Comparison of ENCODE assay signal across 10 cellular contexts in the genomic region with DNA sequence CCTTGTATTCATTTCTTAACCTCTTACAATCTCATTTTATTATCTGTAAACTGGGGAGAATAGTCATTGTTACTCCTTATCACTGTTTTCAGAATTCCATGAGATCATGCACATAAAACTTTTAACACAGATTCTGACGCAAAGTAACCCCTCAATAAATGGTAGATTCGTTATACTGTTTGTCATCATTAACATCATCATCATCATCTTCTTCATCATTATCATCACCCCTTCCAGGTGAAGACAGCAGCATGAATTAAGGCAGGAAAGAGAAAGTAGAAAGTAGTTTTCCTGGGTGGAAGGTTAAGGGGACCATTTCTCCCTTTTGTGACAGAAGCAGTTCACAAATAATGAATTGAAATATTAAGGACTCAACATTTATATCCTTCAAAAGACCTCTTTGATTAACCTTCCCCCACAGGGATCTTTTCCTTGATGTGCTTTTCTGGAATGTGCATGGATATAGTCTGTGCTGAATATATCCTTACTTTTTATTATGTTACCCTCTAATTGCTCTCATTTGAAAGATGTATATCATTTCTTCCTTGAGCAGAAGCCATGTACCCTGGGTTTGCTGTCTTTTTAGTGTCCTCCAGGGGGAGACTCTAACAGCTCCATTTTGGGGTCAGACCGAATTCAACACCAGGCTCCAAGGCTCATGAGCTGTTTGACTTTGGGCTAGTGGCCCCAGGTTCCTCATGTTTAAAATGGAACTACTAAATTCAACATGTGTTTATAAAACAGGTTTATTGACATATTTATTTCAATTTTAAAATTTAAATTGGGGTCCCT.
DNase-seq lines count a peak whose midpoint lies in the region; ATAC-seq, FAIRE-seq and TF ChIP-seq lines count a peak whose summit lies in the region.
"Had no signal": no experiment of that assay in that cellular context is flagged by ENCODE, and none has a peak within 500 bp of the region (broad histone marks: within the 10 kb centered on the region; RNA-seq: fewer than 3 reads in every experiment).

No MANE protein-coding gene starts in this region.

- no peak overlapping the region for H2AFZ ChIP-seq in IMR-90 (replicated peaks; ENCODE audit: low read length, poor library complexity)

- no peaks in the 10 kb centered on the region for H3K4me1 ChIP-seq in IMR-90 (ENCODE audit: control insufficient read depth, insufficient read depth, low read length)

- POLR2A ChIA-PET in IMR-90 (lab: Charles Lee; ENCODE audit: unreplicated experiment) (no interaction called here), WTC11 (lab: Charles Lee) (no interaction called here)

- no peak overlapping the region for H3K27ac Mint-ChIP-seq in WTC11

- peaks cover 9% of the 10 kb centered on the region; the same call in 1 of the 2 replicates for H3K9me3 Mint-ChIP-seq in WTC11

- H3K9me3 ChIP-seq in IMR-90 (ENCODE audit: control insufficient read depth, insufficient read depth, low read length) = no peaks in the 10 kb centered on the region

- no peaks in the 10 kb centered on the region for H3K27me3 Mint-ChIP-seq in WTC11 (ENCODE audit: low read depth)

- no peak overlapping the region for H3K18ac ChIP-seq in IMR-90 (ENCODE audit: low read depth, low read length)

- dilution Hi-C loops in IMR-90 (cut with HindIII; ENCODE audit: low sequenced_read_pairs, unreplicated experiment) = no loop called here

- no peak overlapping the region for H2BK5ac ChIP-seq in IMR-90 (ENCODE audit: low read depth, low read length, poor library complexity, severe bottlenecking)

- H3K4ac ChIP-seq in IMR-90 (ENCODE audit: low read depth, low read length) = no peak overlapping the region

- H3K27me3 ChIP-seq in IMR-90 (ENCODE audit: control insufficient read depth, insufficient read depth, low read length) = no peaks in the 10 kb centered on the region

- no peak overlapping the region for H4K91ac ChIP-seq in IMR-90 (ENCODE audit: insufficient read depth, low read depth, low read length)

- intact Hi-C loops in IMR-90 (cut with micrococcal nuclease) = loop anchor here (5.0 kb wide), 1 partner anchor 306 kb away; no protein-coding TSS in a partner anchor

- no peak for DNase-seq in D721Med (ENCODE audit: insufficient read length, low spot score)
- no peak for DNase-seq in IMR-90
- DNase-seq in WTC11 (ENCODE audit: low spot score) = no peak
- DNase-seq in kidney tubule cell (ENCODE audit: low spot score) = peak; percentile 6
- no peak for DNase-seq in COLO668 (lab: John Stamatoyannopoulos, UW; ENCODE audit: unreplicated experiment)
- DNase-seq in cerebellum (ENCODE audit: low spot score) = no peak
- no peak for DNase-seq in NCI-H2081 (lab: John Stamatoyannopoulos, UW)
- DNase-seq: NCI-H345; stimulated activated CD4-positive, alpha-beta T cell treated with anti-CD3 and anti-CD28 coated beads, Interleukin-12 subunit alpha, Interleukin-12 subunit beta, amount 100 ng/mL, for 4 hours had no signal

- H4K8ac ChIP-seq in IMR-90 (ENCODE audit: low read depth in 2 of 2, low read length in 2 of 2) = no peak overlapping the region

- H3K23ac ChIP-seq in IMR-90 (ENCODE audit: low read depth, low read length) = no peak overlapping the region

- no peak overlapping the region for H3K14ac ChIP-seq in IMR-90 (replicated peaks; ENCODE audit: low read depth, low read length)

- H3K4me3 Mint-ChIP-seq in WTC11 = no peak overlapping the region

- no peak overlapping the region for H3K4me2 ChIP-seq in IMR-90 (ENCODE audit: low read depth, low read length)

- no peak overlapping the region for H2AK5ac ChIP-seq in IMR-90 (ENCODE audit: low read depth, low read length)

- no peak overlapping the region for H3K56ac ChIP-seq in IMR-90 (ENCODE audit: extremely low read depth, insufficient read depth, low read length)

- H3K36me3 ChIP-seq in IMR-90 (ENCODE audit: control insufficient read depth, insufficient read depth, low read length) = no peaks in the 10 kb centered on the region

- H2AK9ac ChIP-seq in IMR-90 (replicated peaks; ENCODE audit: low read depth, low read length, poor library complexity) = no peak overlapping the region

- no peaks in the 10 kb centered on the region for H3K4me1 Mint-ChIP-seq in WTC11

- H3K4me3 ChIP-seq in IMR-90 (ENCODE audit: insufficient read depth, low read depth, low read length) = no peak overlapping the region

- H2BK120ac ChIP-seq in IMR-90 (ENCODE audit: low read depth, low read length) = no peak overlapping the region

- peak; percentile 27 for TF ChIP-seq CTCF in D721Med (IDR thresholded peaks at IDR 0.05; ENCODE audit: insufficient read depth, missing control alignments)
- no peak for TF ChIP-seq CTCF in IMR-90 (conservative IDR thresholded peaks at IDR 0.05; ENCODE audit: low read depth, low read length)
- peak; percentile 51; the same call in 1 of the 2 replicates for TF ChIP-seq CTCF in WTC11 (IDR thresholded peaks at IDR 0.05)

- H3K27ac ChIP-seq in IMR-90 (ENCODE audit: insufficient read depth, low read length) = no peak overlapping the region

- FAIRE-seq in D721Med (lab: Jason Lieb, UNC) = no peak

- H3K36me3 Mint-ChIP-seq in WTC11 = peaks cover 6% of the 10 kb centered on the region; the same call in 1 of the 2 replicates

- no TSS peak for BruUV-seq in IMR-90 (replicated peaks; lab: Mats Ljungman, UMichigan)

- ATAC-seq in IMR-90 (ENCODE audit: low read depth) = no peak
- peak; percentile 75 for ATAC-seq in WTC11
- ATAC-seq in GM18517 (IDR thresholded peaks at IDR 0.05; ENCODE audit: unreplicated experiment) = no peak

- CTCF ChIA-PET in IMR-90 (lab: Yijun Ruan, JAX) = interaction anchor here (2.2 kb wide), 1 partner anchor 9 kb away, joined by 5 read pairs; no protein-coding TSS in a partner anchor
- CTCF ChIA-PET in WTC11 (lab: Charles Lee) = interaction anchor here (0.7 to 1.5 kb wide), 18 partner anchors 10 to 786 kb away, joined by 3 to 14 read pairs (median 4); no protein-coding TSS in a partner anchor

- no peak overlapping the region for H3K9ac ChIP-seq in IMR-90 (ENCODE audit: low read depth, low read length)

- no CpG with 5 or more reads among the region's 3 CpGs for WGBS in IMR-90 (ENCODE audit: extremely low coverage in 2 of 2, insufficient read length in 1 of 2), 2 experiments

- no peak overlapping the region for H2BK15ac ChIP-seq in IMR-90 (ENCODE audit: low read depth, low read length)

- TF ChIP-seq POLR2A in IMR-90 (IDR thresholded peaks at IDR 0.05; ENCODE audit: low read depth, low read length) = no peak

- TF ChIP-seq RAD21 in IMR-90 (IDR thresholded peaks at IDR 0.05; ENCODE audit: low read length) = peak; percentile 15; the same call in 1 of the 2 replicates

- no peaks in the 10 kb centered on the region for H4K20me1 ChIP-seq in IMR-90 (ENCODE audit: insufficient read depth, low read length)

- in situ Hi-C loops in IMR-90 (cut with MboI; ENCODE audit: low sequenced_read_pairs) = no loop called here

- no peak overlapping the region for H2BK20ac ChIP-seq in IMR-90 (ENCODE audit: low read depth, low read length)

- H4K5ac ChIP-seq in IMR-90 (ENCODE audit: low read depth, low read length) = no peak overlapping the region

- no peaks in the 10 kb centered on the region for H3K79me1 ChIP-seq in IMR-90 (ENCODE audit: low read depth in 1 of 2, low read length in 2 of 2)

- no peaks in the 10 kb centered on the region for H3K9me1 ChIP-seq in IMR-90 (ENCODE audit: insufficient read depth, low read length)

TF ChIP-seq in IMR-90, 13 proteins besides CTCF, POLR2A, EP300 and RAD21 (continues in another document):
- TF ChIP-seq RCOR1 (IDR thresholded peaks at IDR 0.05; ENCODE audit: insufficient replicate concordance, low read length) = no peak
- TF ChIP-seq, protein P1, sequence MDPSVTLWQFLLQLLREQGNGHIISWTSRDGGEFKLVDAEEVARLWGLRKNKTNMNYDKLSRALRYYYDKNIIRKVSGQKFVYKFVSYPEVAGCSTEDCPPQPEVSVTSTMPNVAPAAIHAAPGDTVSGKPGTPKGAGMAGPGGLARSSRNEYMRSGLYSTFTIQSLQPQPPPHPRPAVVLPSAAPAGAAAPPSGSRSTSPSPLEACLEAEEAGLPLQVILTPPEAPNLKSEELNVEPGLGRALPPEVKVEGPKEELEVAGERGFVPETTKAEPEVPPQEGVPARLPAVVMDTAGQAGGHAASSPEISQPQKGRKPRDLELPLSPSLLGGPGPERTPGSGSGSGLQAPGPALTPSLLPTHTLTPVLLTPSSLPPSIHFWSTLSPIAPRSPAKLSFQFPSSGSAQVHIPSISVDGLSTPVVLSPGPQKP (IDR thresholded peaks at IDR 0.05; ENCODE audit: borderline replicate concordance, low read depth, low read length) = no peak
- no peak for TF ChIP-seq MAZ (IDR thresholded peaks at IDR 0.05; ENCODE audit: borderline replicate concordance, low read depth, low read length)
- TF ChIP-seq RFX5 (IDR thresholded peaks at IDR 0.05; ENCODE audit: low read depth, low read length) = no peak
- no peak for TF ChIP-seq MXI1 (IDR thresholded peaks at IDR 0.05; ENCODE audit: borderline replicate concordance, low read depth, low read length)
- no peak for TF ChIP-seq BHLHE40 (IDR thresholded peaks at IDR 0.05; ENCODE audit: low read depth, low read length)
- no peak for TF ChIP-seq FOS (IDR thresholded peaks at IDR 0.05; ENCODE audit: low read depth, low read length)

TF ChIP-seq in WTC11, 78 proteins besides CTCF, POLR2A, EP300 and RAD21 (continues in another document):
- no peak for TF ChIP-seq ZNF317 (CRISPR knock-in tag; IDR thresholded peaks at IDR 0.05; ENCODE audit: borderline replicate concordance, low read depth)
- TF ChIP-seq CBFB (CRISPR knock-in tag; IDR thresholded peaks at IDR 0.05; ENCODE audit: low read depth) = no peak
- TF ChIP-seq, protein P2, sequence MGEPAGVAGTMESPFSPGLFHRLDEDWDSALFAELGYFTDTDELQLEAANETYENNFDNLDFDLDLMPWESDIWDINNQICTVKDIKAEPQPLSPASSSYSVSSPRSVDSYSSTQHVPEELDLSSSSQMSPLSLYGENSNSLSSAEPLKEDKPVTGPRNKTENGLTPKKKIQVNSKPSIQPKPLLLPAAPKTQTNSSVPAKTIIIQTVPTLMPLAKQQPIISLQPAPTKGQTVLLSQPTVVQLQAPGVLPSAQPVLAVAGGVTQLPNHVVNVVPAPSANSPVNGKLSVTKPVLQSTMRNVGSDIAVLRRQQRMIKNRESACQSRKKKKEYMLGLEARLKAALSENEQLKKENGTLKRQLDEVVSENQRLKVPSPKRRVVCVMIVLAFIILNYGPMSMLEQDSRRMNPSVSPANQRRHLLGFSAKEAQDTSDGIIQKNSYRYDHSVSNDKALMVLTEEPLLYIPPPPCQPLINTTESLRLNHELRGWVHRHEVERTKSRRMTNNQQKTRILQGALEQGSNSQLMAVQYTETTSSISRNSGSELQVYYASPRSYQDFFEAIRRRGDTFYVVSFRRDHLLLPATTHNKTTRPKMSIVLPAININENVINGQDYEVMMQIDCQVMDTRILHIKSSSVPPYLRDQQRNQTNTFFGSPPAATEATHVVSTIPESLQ (CRISPR knock-in tag; IDR thresholded peaks at IDR 0.05) = no peak
- no peak for TF ChIP-seq OVOL2 (CRISPR knock-in tag; IDR thresholded peaks at IDR 0.05; ENCODE audit: borderline replicate concordance)
- no peak for TF ChIP-seq NFYB (CRISPR knock-in tag; conservative IDR thresholded peaks at IDR 0.05; ENCODE audit: low read depth)
- TF ChIP-seq JUN (CRISPR knock-in tag; IDR thresholded peaks at IDR 0.05) = no peak
